Comparison of ENCODE assay signal across 1 cellular context in the genomic region with DNA sequence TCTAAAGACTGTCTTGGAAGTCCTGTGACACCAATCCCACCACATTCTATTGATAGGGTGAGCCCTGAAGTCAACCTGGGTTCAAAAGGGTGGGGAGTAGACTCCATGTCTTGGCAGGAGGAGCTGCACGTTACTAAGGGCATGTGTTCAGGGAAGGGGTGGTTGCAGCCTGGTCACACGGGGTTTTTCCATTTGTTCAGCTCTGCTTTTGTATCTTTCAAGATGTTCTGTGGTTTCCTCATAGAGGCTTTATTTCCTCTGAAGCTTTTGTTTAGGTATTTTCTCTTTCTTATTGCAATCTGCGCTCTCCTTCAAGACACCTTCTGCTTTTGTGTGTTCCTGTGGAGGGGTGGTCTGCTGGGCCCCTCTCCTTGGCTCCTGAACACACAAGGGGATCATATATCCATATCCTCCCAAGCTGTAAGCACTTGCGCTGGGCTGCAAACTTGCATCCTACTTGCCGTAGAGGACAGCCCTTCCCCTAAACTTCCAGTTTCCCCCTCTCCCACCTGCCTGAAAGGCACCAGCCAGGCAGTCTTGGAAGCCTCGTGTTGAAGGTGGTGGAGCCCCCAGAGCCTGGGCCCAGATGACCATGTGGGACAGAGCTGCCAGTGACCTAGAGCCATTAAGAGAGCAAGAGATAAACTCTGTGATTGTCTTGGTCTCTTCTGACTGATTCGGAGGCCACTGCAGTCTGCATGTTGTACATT.
TF ChIP-seq lines count a peak whose summit lies in the region.

No MANE protein-coding gene starts in this region.

TF ChIP-seq in K562, 482 proteins besides CTCF, POLR2A, EP300 and RAD21 (continued from another document):
- TF ChIP-seq RERE (CRISPR knock-in tag; IDR thresholded peaks at IDR 0.05; ENCODE audit: borderline replicate concordance) (no peak), NKRF (IDR thresholded peaks at IDR 0.05; ENCODE audit: borderline replicate concordance) (no peak), RBM22 (IDR thresholded peaks at IDR 0.05; ENCODE audit: low read depth, low read length, poor library complexity, severe bottlenecking) (no peak), NEUROD1 (IDR thresholded peaks at IDR 0.05; ENCODE audit: borderline replicate concordance, low read depth, low read length, partially characterized antibody) (no peak)
